In genomic region chr11:121722431-121723256, GRCh38 we compare ENCODE assay signal across 8 cellular contexts.
DNase-seq lines count a peak whose midpoint lies in the region; ATAC-seq and TF ChIP-seq lines count a peak whose summit lies in the region.

No MANE protein-coding gene starts in this region.

- TF ChIP-seq POLR2A in upper lobe of left lung (IDR thresholded peaks at IDR 0.05), result no peak

- intact Hi-C loops in Panc1 (cut with micrococcal nuclease; ENCODE audit: unreplicated experiment) (no loop called here), mucosa of descending colon (cut with DNase I, micrococcal nuclease) (no loop called here)

- 5 to 15% methylated on average over 15 to 46 of the region's 47 CpGs for WGBS in upper lobe of left lung, 2 donors

- H3K36me3 ChIP-seq in Panc1 (ENCODE audit: control insufficient read depth, insufficient read depth, low read length) (no peaks in the 10 kb centered on the region), mucosa of descending colon (ENCODE audit: low read depth) (no peaks in the 10 kb centered on the region), upper lobe of left lung (no peaks in the 10 kb centered on the region)

- DNase-seq in HPDE6-E6E7 (ENCODE audit: extremely low spot score), result peak; percentile 8
- DNase-seq in Panc1 (ENCODE audit: low read depth, low spot score), result no peak
- peak; percentile 91 for DNase-seq in fibroblast of peridontal ligament (ENCODE audit: extremely low read depth)
- peak; percentile 27 to 64 (median 28) for DNase-seq in mucosa of descending colon
- peak; percentile 58 to 71 for DNase-seq in upper lobe of left lung
- no peak for DNase-seq in GDM1 (lab: John Stamatoyannopoulos, UW)
- no peak for DNase-seq in T1000 (lab: John Stamatoyannopoulos, UW)

- H3K27ac ChIP-seq in Panc1 (ENCODE audit: low read length), result peak overlapping the region; percentile 32; the same call in 1 of the 2 replicates
- peak overlapping the region in 1 of 4 donors; percentile 38 for H3K27ac ChIP-seq in upper lobe of left lung

- ATAC-seq in Panc1 (peak; percentile 93), mucosa of descending colon (peak; percentile 55), upper lobe of left lung (ENCODE audit: low FRiP score in 2 of 2) (peak; percentile 83 to 86), GM19351 (IDR thresholded peaks at IDR 0.05; ENCODE audit: unreplicated experiment) (no peak)

- H3K9me3 ChIP-seq in Panc1 (ENCODE audit: control insufficient read depth, insufficient read depth, low read depth, low read length) (no peaks in the 10 kb centered on the region), mucosa of descending colon (no peaks in the 10 kb centered on the region), upper lobe of left lung (no peaks in the 10 kb centered on the region)

- POLR2A ChIA-PET in Panc1 (lab: Charles Lee), result no interaction called here

- BruUV-seq in Panc1 (replicated peaks; lab: Mats Ljungman, UMichigan), result no TSS peak

- H3K4me3 ChIP-seq in Panc1 (ENCODE audit: low read depth in 2 of 2, low read length in 2 of 2) (peak overlapping the region; percentile 39 to 59), mucosa of descending colon (no peak overlapping the region), upper lobe of left lung (peak overlapping the region in 3 of 4 donors; percentile 22 to 33 (median 31))

- H3K4me1 ChIP-seq in Panc1 (ENCODE audit: control insufficient read depth, insufficient read depth, low read length) (peaks cover 12% of the 10 kb centered on the region; the same call in 1 of the 2 replicates), mucosa of descending colon (ENCODE audit: low read depth) (no peaks in the 10 kb centered on the region), upper lobe of left lung (peaks cover 0 to 13% (median 12%) of the 10 kb centered on the region in 4 donors)

- in situ Hi-C loops in Panc1 (cut with HindIII; ENCODE audit: low pct_unique_long_range_greater_than_20kb, low sequenced_read_pairs), result no loop called here

- TF ChIP-seq CTCF in Panc1 (IDR thresholded peaks at IDR 0.05), result no peak
- TF ChIP-seq CTCF in mucosa of descending colon (IDR thresholded peaks at IDR 0.05), result no peak
- no peak for TF ChIP-seq CTCF in upper lobe of left lung (IDR thresholded peaks at IDR 0.05)

- CTCF ChIA-PET in Panc1 (lab: Charles Lee), result no interaction called here

- TF ChIP-seq EP300 in upper lobe of left lung (IDR thresholded peaks at IDR 0.05), result peak in 2 of 4 donors; percentile 38 to 67

- H3K27me3 ChIP-seq in Panc1 (ENCODE audit: control insufficient read depth, insufficient read depth, low read length), result no peaks in the 10 kb centered on the region
- peaks cover 0 to 8% (median 0%) of the 10 kb centered on the region in 4 donors for H3K27me3 ChIP-seq in upper lobe of left lung

Comparison
In these comparisons a context has a peak if more than half of its experiments do, and no peak if none do; other contexts are left out.
1. DNase-seq: peak in HPDE6-E6E7 (single experiment), fibroblast of peridontal ligament (single experiment), mucosa of descending colon (3 of 3) and upper lobe of left lung (2 of 2); none in Panc1 (single experiment), GDM1 (single experiment) and T1000 (single experiment).